In the genomic region with DNA sequence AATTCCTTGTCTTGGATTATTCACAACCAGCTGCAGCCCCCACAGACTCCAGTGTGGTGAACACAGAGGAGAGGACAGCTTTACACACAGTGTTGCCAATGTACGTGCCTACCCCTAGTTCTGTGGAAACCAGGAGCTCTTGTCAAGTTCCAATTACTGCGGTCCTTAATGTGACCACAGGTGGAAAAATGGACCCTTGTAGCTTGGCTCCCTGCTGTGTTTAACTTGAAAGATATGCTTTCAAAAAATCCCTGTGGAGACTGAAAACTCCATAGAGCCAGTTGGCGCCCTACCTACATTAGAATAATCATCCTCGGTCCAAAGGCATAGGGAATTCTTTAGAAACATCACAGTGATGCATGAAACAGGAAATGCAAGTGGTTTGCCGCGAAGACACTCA, we compare ENCODE assay signal across 21 cellular contexts.
A peak's percentile ranks its signal among the peaks of the same experiment; 100 is the strongest.
DNase-seq lines count a peak whose midpoint lies in the region; ATAC-seq lines count a peak whose summit lies in the region.
"Had no signal": no experiment of that assay in that cellular context is flagged by ENCODE, and none has a peak within 500 bp of the region (broad histone marks: within the 10 kb centered on the region; RNA-seq: fewer than 3 reads in every experiment).

No MANE protein-coding gene starts in this region.

- intact Hi-C loops in posterior cingulate gyrus (cut with DNase I): no loop called here

- no peak for ATAC-seq in GM21737 (IDR thresholded peaks at IDR 0.05; ENCODE audit: unreplicated experiment)
- ATAC-seq: GM12878, T-cell had no signal

- peak; percentile 51 for DNase-seq in NCI-H748 (lab: John Stamatoyannopoulos, UW; ENCODE audit: unreplicated experiment)
- DNase-seq in NCI-H748 treated with DMSO at 0.1 percent for 48 hours (lab: John Stamatoyannopoulos, UW): no peak
- peak; percentile 52 for DNase-seq in NCI-H187 treated with DMSO at 0.1 percent for 48 hours (lab: John Stamatoyannopoulos, UW)
- DNase-seq in NCI-H69 (lab: John Stamatoyannopoulos, UW): peak; percentile 37
- DNase-seq in posterior cingulate gyrus: no peak
- DNase-seq in activated naive CD4-positive, alpha-beta T cell (lab: John Stamatoyannopoulos, UW): no peak
- DNase-seq: CD4-positive, alpha-beta memory T cell; COR-L47; DMS53; EL; GDM1; GOT3; HFFc6; NCI-H1092 treated with DMSO at 0.1 percent for 48 hours; NCI-H1694 treated with DMSO at 0.1 percent for 48 hours; NCI-H524; PC-9; Right ventricle myocardium superior; T-cell had no signal

Comparison
In these comparisons a context has a peak if more than half of its experiments do, and no peak if none do; other contexts are left out.
1. DNase-seq: peak in NCI-H748 (single experiment), NCI-H187 treated with DMSO at 0.1 percent for 48 hours (single experiment) and NCI-H69 (single experiment); none in NCI-H748 treated with DMSO at 0.1 percent for 48 hours (single experiment), posterior cingulate gyrus (0 of 10) and activated naive CD4-positive, alpha-beta T cell (0 of 4).